ENCODE assay signal across 20 cellular contexts in genomic region chr1:9884805-9885204, GRCh38. TPM values are rescaled to one million over a fixed set of nuclear protein-coding genes. Genes with fewer than 3 reads are reported as not detected.
DNase-seq lines count a peak whose midpoint lies in the region; ATAC-seq and TF ChIP-seq lines count a peak whose summit lies in the region.
"Had no signal": no experiment of that assay in that cellular context is flagged by ENCODE, and none has a peak within 500 bp of the region (broad histone marks: within the 10 kb centered on the region; RNA-seq: fewer than 3 reads in every experiment).

No MANE protein-coding gene starts in this region.

- peak overlapping the region; percentile 76 to 80 for H3K27ac ChIP-seq in right atrium auricular region
- H3K27ac ChIP-seq: right lobe of liver, upper lobe of right lung had no signal

- H3K4me1 ChIP-seq in right atrium auricular region, result peaks cover 0 to 71% of the 10 kb centered on the region in 2 donors
- H3K4me1 ChIP-seq: Caco-2, HAP-1, right lobe of liver had no signal

- no peaks in the 10 kb centered on the region for H3K27me3 ChIP-seq in right atrium auricular region
- H3K27me3 ChIP-seq: breast epithelium, right lobe of liver, upper lobe of right lung had no signal

- H3K4me3 Mint-ChIP-seq in brain (no peak overlapping the region), mesothelial cell of epicardium (no peak overlapping the region)
- H3K4me3 Mint-ChIP-seq: activated T-cell treated with anti-CD3 and anti-CD28 coated beads, Interleukin-2, amount 50 U/mL, for 72 hours had no signal

- H3K27me3 Mint-ChIP-seq in brain (no peaks in the 10 kb centered on the region), mesothelial cell of epicardium (ENCODE audit: low read depth) (no peaks in the 10 kb centered on the region)

- H3K27ac Mint-ChIP-seq in brain (peak overlapping the region in 4 of 5 experiments; percentile 37 to 85 (median 76)), mesothelial cell of epicardium (peak overlapping the region; percentile 30)
- H3K27ac Mint-ChIP-seq: activated T-cell treated with anti-CD3 and anti-CD28 coated beads, Interleukin-2, amount 50 U/mL, for 72 hours had no signal

- H3K4me1 Mint-ChIP-seq in brain, result peaks cover 55% of the 10 kb centered on the region
- peaks cover 16% of the 10 kb centered on the region for H3K4me1 Mint-ChIP-seq in mesothelial cell of epicardium

- intact Hi-C loops in left ventricle myocardium superior (cut with micrococcal nuclease), result no loop called here

- H3K9me3 Mint-ChIP-seq in brain, result no peaks in the 10 kb centered on the region
- H3K9me3 Mint-ChIP-seq in mesothelial cell of epicardium, result no peaks in the 10 kb centered on the region
- H3K9me3 Mint-ChIP-seq: activated T-cell treated with anti-CD3 and anti-CD28 coated beads, Interleukin-2, amount 50 U/mL, for 72 hours had no signal

- ATAC-seq in left ventricle myocardium superior, result no peak
- no peak for ATAC-seq in HG03135 (IDR thresholded peaks at IDR 0.05; ENCODE audit: unreplicated experiment)
- ATAC-seq: activated T-cell treated with anti-CD3 and anti-CD28 coated beads, Interleukin-2, amount 50 U/mL, for 72 hours; right lobe of liver; upper lobe of right lung had no signal

- no peaks in the 10 kb centered on the region for H3K36me3 ChIP-seq in right atrium auricular region
- H3K36me3 ChIP-seq: breast epithelium, HAP-1, right lobe of liver, upper lobe of right lung had no signal

- no peak for TF ChIP-seq CTCF in right atrium auricular region (IDR thresholded peaks at IDR 0.05)
- no peak for TF ChIP-seq CTCF in brain (conservative IDR thresholded peaks at IDR 0.05)
- TF ChIP-seq CTCF in mesothelial cell of epicardium (IDR thresholded peaks at IDR 0.05; ENCODE audit: unreplicated experiment), result no peak

- H3K36me3 Mint-ChIP-seq in brain (peaks cover 5% of the 10 kb centered on the region), mesothelial cell of epicardium (peaks cover 12% of the 10 kb centered on the region)

- DNase-seq in right atrium auricular region (ENCODE audit: low spot score), result no peak
- no peak for DNase-seq in left ventricle myocardium superior
- no peak for DNase-seq in mesothelial cell of epicardium (ENCODE audit: low spot score in 2 of 2, unreplicated experiment in 2 of 2)
- DNase-seq in activated CD4-positive, CD25-positive, alpha-beta regulatory T cell treated with anti-CD3 and anti-CD28 coated beads, Interleukin-2, amount 50 U/mL, for 72 hours, result no peak
- DNase-seq in globus pallidus (ENCODE audit: low spot score), result no peak
- DNase-seq: activated naive CD4-positive, alpha-beta T cell treated with Interleukin-2 at 50 U/mL for 16 hours; activated T-cell treated with anti-CD3 and anti-CD28 coated beads, Interleukin-2, amount 50 U/mL, for 72 hours; amniotic stem cell; Caco-2; cortex of kidney; KG1; NCI-H1417; NCI-H82; right lobe of liver; stimulated activated CD4-positive, alpha-beta T cell treated with anti-CD3 and anti-CD28 coated beads, Interleukin-2, amount 100 ng/mL, for 48 hours; upper lobe of right lung had no signal

- H3K4me3 ChIP-seq in right atrium auricular region, result no peak overlapping the region
- H3K4me3 ChIP-seq: breast epithelium, HAP-1, right lobe of liver, upper lobe of right lung had no signal

- no peaks in the 10 kb centered on the region for H3K9me3 ChIP-seq in right atrium auricular region
- H3K9me3 ChIP-seq: breast epithelium, Caco-2, HAP-1, right lobe of liver, upper lobe of right lung had no signal

RNA-seq across cellular contexts. Expression of gene CTNNBIP1, which starts 25.3 kb away (rescaled TPM):
- total RNA-seq in right atrium auricular region, result 10 to 100 TPM; 22.3 to 31.9 TPM
- 45.9 TPM for total RNA-seq in left ventricle myocardium superior
- polyA plus RNA-seq in brain (ENCODE audit: insufficient read depth, low read depth, low replicate concordance), result 84.5 TPM
- total RNA-seq in mesothelial cell of epicardium, result 49.7 to 52.6 TPM (median 51.5 TPM) in 3 replicates

RNA-seq across cellular contexts. Expression of gene LZIC, which starts 58.4 kb away (rescaled TPM):
- 10 to 100 TPM; 25.0 to 32.1 TPM for total RNA-seq in right atrium auricular region
- 38.5 TPM for total RNA-seq in left ventricle myocardium superior
- 60.4 TPM for polyA plus RNA-seq in brain (ENCODE audit: insufficient read depth, low read depth, low replicate concordance)
- total RNA-seq in mesothelial cell of epicardium, result 34.9 to 36.6 TPM (median 35.1 TPM) in 3 replicates

RNA-seq across cellular contexts. Expression of gene NMNAT1, which starts 58.5 kb away (rescaled TPM):
- total RNA-seq in right atrium auricular region (10 to 100 TPM; 10.0 to 13.9 TPM), left ventricle myocardium superior (20.8 TPM), mesothelial cell of epicardium (9.7 to 11.3 TPM (median 11.3 TPM) in 3 replicates)
- 7.7 TPM for polyA plus RNA-seq in brain (ENCODE audit: insufficient read depth, low read depth, low replicate concordance)
